Comparison of ENCODE assay signal across 5 cellular contexts in the genomic region with DNA sequence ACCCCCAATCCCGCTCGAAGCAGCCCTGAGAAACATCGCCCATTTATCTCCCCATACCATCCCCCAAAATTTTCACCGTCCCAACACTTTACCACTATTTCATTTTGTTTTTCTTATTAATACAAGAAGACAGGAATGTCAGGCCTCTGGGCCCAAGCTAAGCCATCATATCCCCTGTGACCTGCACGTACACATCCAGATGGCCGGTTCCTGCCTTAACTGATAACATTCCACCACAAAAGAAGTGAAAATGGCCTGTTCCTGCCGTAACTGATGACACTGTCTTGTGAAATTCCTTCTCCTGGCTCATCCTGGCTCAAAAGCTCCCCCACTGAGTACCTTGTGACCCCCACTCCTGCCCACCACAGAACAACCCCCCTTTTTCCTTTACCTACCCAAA.
A peak's percentile ranks its signal among the peaks of the same experiment; 100 is the strongest.
DNase-seq lines count a peak whose midpoint lies in the region; ATAC-seq, FAIRE-seq and TF ChIP-seq lines count a peak whose summit lies in the region.
"Not testable (repeated sequence)": the region's sequence is repeated elsewhere in the genome, so short reads cannot be mapped to it uniquely, and the experiment has no call there.

No MANE protein-coding gene starts in this region.

- H3K36me3 ChIP-seq in K562 (ENCODE audit: control insufficient read depth, insufficient read depth, low read length); endodermal cell (ENCODE audit: control insufficient read depth, insufficient read depth, low read length); mesendoderm (ENCODE audit: control insufficient read depth, insufficient read depth, low read length): not testable (repeated sequence)

- H2BK120ac ChIP-seq in mesendoderm (ENCODE audit: low read depth, low read length) = not testable (repeated sequence)

- H3K4me3 Mint-ChIP-seq in endodermal cell = peak overlapping the region; percentile 1
- H3K4me3 Mint-ChIP-seq in nephron progenitor cell; osteocyte (ENCODE audit: unreplicated experiment): not testable (repeated sequence)

- H4K8ac ChIP-seq in mesendoderm (ENCODE audit: low read depth, low read length) = not testable (repeated sequence)

- H2BK5ac ChIP-seq in mesendoderm (ENCODE audit: low read length) = not testable (repeated sequence)

- H2AFZ ChIP-seq in K562 (ENCODE audit: low read depth, low read length) = peak overlapping the region; percentile 80

- FAIRE-seq in K562 (lab: Jason Lieb, UNC) = not testable (repeated sequence)

- not testable (repeated sequence) for H3K36me3 Mint-ChIP-seq in endodermal cell (ENCODE audit: low read depth); nephron progenitor cell (ENCODE audit: low read depth); osteocyte (ENCODE audit: unreplicated experiment)

- POLR2A ChIA-PET in K562 (lab: Yijun Ruan, JAX) = not testable (repeated sequence)

- not testable (repeated sequence) for TF ChIP-seq CTCF in K562 (IDR thresholded peaks at IDR 0.05 in 2 of 3, conservative IDR thresholded peaks at IDR 0.05 in 1 of 3; ENCODE audit: insufficient read depth in 2 of 3, low read depth in 1 of 3, low read length in 3 of 3); endodermal cell (conservative IDR thresholded peaks at IDR 0.05); nephron progenitor cell (IDR thresholded peaks at IDR 0.05); osteocyte (IDR thresholded peaks at IDR 0.05)

- H3K9me1 ChIP-seq in K562 (ENCODE audit: control insufficient read depth, insufficient read depth, low read length) = not testable (repeated sequence)

- DNase-seq in K562 (ENCODE audit: extremely low read depth in 1 of 4, low spot score in 3 of 4); endodermal cell; mesendoderm; nephron progenitor cell; osteocyte (ENCODE audit: extremely low spot score, unreplicated experiment): not testable (repeated sequence)

- CTCF ChIA-PET in K562 (lab: Yijun Ruan, JAX; ENCODE audit: low intra/inter-chr PET ratio) = not testable (repeated sequence)

- not testable (repeated sequence) for H3K9me3 ChIP-seq in K562 (replicated peaks; ENCODE audit: control insufficient read depth, insufficient read depth, low read depth, low read length)
- H3K9me3 ChIP-seq in endodermal cell (ENCODE audit: control insufficient read depth, low read length) = peaks cover 10% of the 10 kb centered on the region

- BruUV-seq in K562 (replicated peaks; lab: Mats Ljungman, UMichigan) = not testable (repeated sequence)

- H3K4me3 ChIP-seq in K562; endodermal cell (ENCODE audit: low read length); mesendoderm (ENCODE audit: low read length): not testable (repeated sequence)

- not testable (repeated sequence) for H2AK5ac ChIP-seq in mesendoderm (ENCODE audit: low read length)

- H4K5ac ChIP-seq in mesendoderm (ENCODE audit: low read length) = not testable (repeated sequence)

- not testable (repeated sequence) for H3K27ac ChIP-seq in K562 (ENCODE audit: extremely low read depth, low read depth, low read length); endodermal cell (ENCODE audit: low read depth, low read length); mesendoderm (ENCODE audit: low read depth, low read length)

- not testable (repeated sequence) for H3K4me2 ChIP-seq in K562 (ENCODE audit: insufficient read depth, low read length); mesendoderm (ENCODE audit: low read length)

- not testable (repeated sequence) for H4K20me1 ChIP-seq in K562 (replicated peaks; ENCODE audit: control insufficient read depth, insufficient read depth, low read length)

- not testable (repeated sequence) for H2BK15ac ChIP-seq in mesendoderm (replicated peaks; ENCODE audit: low read depth)

- not testable (repeated sequence) for TF ChIP-seq POLR2A in K562 (conservative IDR thresholded peaks at IDR 0.05)

- H3K9me3 Mint-ChIP-seq in endodermal cell = peaks cover 28% of the 10 kb centered on the region
- peaks cover 35% of the 10 kb centered on the region for H3K9me3 Mint-ChIP-seq in nephron progenitor cell
- not testable (repeated sequence) for H3K9me3 Mint-ChIP-seq in osteocyte (ENCODE audit: unreplicated experiment)

- TF ChIP-seq EP300 in K562 (IDR thresholded peaks at IDR 0.05; ENCODE audit: low read length) = not testable (repeated sequence)

- peak overlapping the region; percentile 80 for H3K27ac Mint-ChIP-seq in endodermal cell
- H3K27ac Mint-ChIP-seq in nephron progenitor cell = peak overlapping the region; percentile 88
- H3K27ac Mint-ChIP-seq in osteocyte (ENCODE audit: unreplicated experiment) = peak overlapping the region; percentile 2

- H3K9ac ChIP-seq in K562 (ENCODE audit: insufficient read depth in 1 of 2, low read depth in 2 of 2, low read length in 2 of 2); endodermal cell (ENCODE audit: extremely low read depth, low read length, poor library complexity, severe bottlenecking); mesendoderm (ENCODE audit: low read length): not testable (repeated sequence)

- intact Hi-C loops in K562 (cut with micrococcal nuclease) = not testable (repeated sequence)

- in situ Hi-C loops in K562 (cut with MboI) = not testable (repeated sequence)

- H3K23ac ChIP-seq in mesendoderm (ENCODE audit: low read length) = not testable (repeated sequence)

- H3K4me1 Mint-ChIP-seq in endodermal cell = peaks cover 32% of the 10 kb centered on the region
- not testable (repeated sequence) for H3K4me1 Mint-ChIP-seq in nephron progenitor cell; osteocyte (ENCODE audit: unreplicated experiment)

- H3K4me1 ChIP-seq in K562 (replicated peaks in 1 of 2; ENCODE audit: control insufficient read depth in 2 of 2, insufficient read depth in 2 of 2, low read length in 2 of 2); endodermal cell (ENCODE audit: control insufficient read depth, insufficient read depth, low read length); mesendoderm (ENCODE audit: control insufficient read depth, low read depth, low read length): not testable (repeated sequence)

- H3K4ac ChIP-seq in mesendoderm (ENCODE audit: low read depth, low read length) = not testable (repeated sequence)

- not testable (repeated sequence) for TF ChIP-seq RAD21 in K562 (CRISPR knock-in tag; conservative IDR thresholded peaks at IDR 0.05 in 1 of 2, IDR thresholded peaks at IDR 0.05 in 1 of 2)

- H3K27me3 Mint-ChIP-seq in endodermal cell (ENCODE audit: insufficient read depth); osteocyte (ENCODE audit: unreplicated experiment): not testable (repeated sequence)
- H3K27me3 Mint-ChIP-seq in nephron progenitor cell (ENCODE audit: low read depth, poor library complexity) = peaks cover 11% of the 10 kb centered on the region

- ATAC-seq in K562 = not testable (repeated sequence)

- not testable (repeated sequence) for H3K79me2 ChIP-seq in K562 (ENCODE audit: control insufficient read depth, insufficient read depth, low read length); mesendoderm (ENCODE audit: control insufficient read depth, insufficient read depth, low read length)

- H3K79me1 ChIP-seq in mesendoderm (ENCODE audit: low read length) = not testable (repeated sequence)

- H3K56ac ChIP-seq in mesendoderm (ENCODE audit: low read length) = peak overlapping the region; percentile 15

- H3K27me3 ChIP-seq in K562 (ENCODE audit: control insufficient read depth in 2 of 2, insufficient read depth in 2 of 2, low read length in 2 of 2); endodermal cell (ENCODE audit: control insufficient read depth, insufficient read depth, low read length, poor library complexity, severe bottlenecking); mesendoderm (ENCODE audit: insufficient read depth, low read length, poor library complexity): not testable (repeated sequence)

- H3K18ac ChIP-seq in mesendoderm (ENCODE audit: low read length) = not testable (repeated sequence)

- 14% methylated on average over 7 of the region's 7 CpGs for WGBS in K562 (ENCODE audit: insufficient coverage, low coverage, missing lambda C conversion rate)
- WGBS in endodermal cell (ENCODE audit: insufficient coverage in 1 of 2, insufficient read length in 1 of 2), 2 experiments = 84 to 96% methylated on average over 5 to 7 of the region's 7 CpGs
- 100% methylated on average over 3 of the region's 7 CpGs for WGBS in mesendoderm (ENCODE audit: extremely low coverage, insufficient coverage, low lambda C conversion rate)

TF ChIP-seq in K562, 482 proteins besides CTCF, POLR2A, EP300 and RAD21 (continues in another document):
- TF ChIP-seq, protein P1, sequence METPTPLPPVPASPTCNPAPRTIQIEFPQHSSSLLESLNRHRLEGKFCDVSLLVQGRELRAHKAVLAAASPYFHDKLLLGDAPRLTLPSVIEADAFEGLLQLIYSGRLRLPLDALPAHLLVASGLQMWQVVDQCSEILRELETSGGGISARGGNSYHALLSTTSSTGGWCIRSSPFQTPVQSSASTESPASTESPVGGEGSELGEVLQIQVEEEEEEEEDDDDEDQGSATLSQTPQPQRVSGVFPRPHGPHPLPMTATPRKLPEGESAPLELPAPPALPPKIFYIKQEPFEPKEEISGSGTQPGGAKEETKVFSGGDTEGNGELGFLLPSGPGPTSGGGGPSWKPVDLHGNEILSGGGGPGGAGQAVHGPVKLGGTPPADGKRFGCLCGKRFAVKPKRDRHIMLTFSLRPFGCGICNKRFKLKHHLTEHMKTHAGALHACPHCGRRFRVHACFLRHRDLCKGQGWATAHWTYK (CRISPR knock-in tag; IDR thresholded peaks at IDR 0.05) = 0 out of 2 replicates have a peak, but pooled peaks have one; percentile 32
- TF ChIP-seq BCL6 (CRISPR knock-in tag; IDR thresholded peaks at IDR 0.05) (0 out of 2 replicates have a peak, but pooled peaks have one; percentile 27), ARNT (IDR thresholded peaks at IDR 0.05) (peak; percentile 93 to 99; a peak in 3 of 4 replicates), TCF3 (CRISPR knock-in tag; IDR thresholded peaks at IDR 0.05) (peak; percentile 33; the same call in 1 of the 2 replicates), ZNF589 (CRISPR knock-in tag; IDR thresholded peaks at IDR 0.05; ENCODE audit: low read depth) (peak; percentile 44; the same call in 1 of the 2 replicates), TEAD1 (CRISPR knock-in tag; IDR thresholded peaks at IDR 0.05) (0 out of 4 replicates have a peak, but pooled peaks of 1 of the 2 experiments have one; percentile 44), MAZ (CRISPR knock-in tag; conservative IDR thresholded peaks at IDR 0.05 in 1 of 2, IDR thresholded peaks at IDR 0.05 in 1 of 2) (0 out of 4 replicates have a peak, but pooled peaks of 1 of the 2 experiments have one; percentile 25), TAL1 (IDR thresholded peaks at IDR 0.05) (peak; percentile 11; the same call in 1 of the 2 replicates)

Comparison
In these comparisons a context has a peak if more than half of its experiments do, and no peak if none do; other contexts are left out.
1. H3K27ac Mint-ChIP-seq: peak in every context shown above with its lines; median percentile 88 in nephron progenitor cell; 80 in endodermal cell; 2 in osteocyte.